ENCODE assay signal across 8 cellular contexts in genomic region chr12:13278249-13278787, GRCh38.
A peak's percentile ranks its signal among the peaks of the same experiment; 100 is the strongest.
DNase-seq lines count a peak whose midpoint lies in the region; ATAC-seq and TF ChIP-seq lines count a peak whose summit lies in the region.

No MANE protein-coding gene starts in this region.

- TF ChIP-seq POLR2A in prostate gland (IDR thresholded peaks at IDR 0.05), result no peak

- no peak overlapping the region for H3K4me3 ChIP-seq in prostate gland

- H3K36me3 ChIP-seq in prostate gland, result no peaks in the 10 kb centered on the region

- peaks cover 3% of the 10 kb centered on the region for H3K9me3 Mint-ChIP-seq in activated naive CD8-positive, alpha-beta T cell treated with anti-CD3 and anti-CD28 coated beads for 36 hours

- peak; percentile 93 for DNase-seq in AG20443 (ENCODE audit: low spot score)
- DNase-seq in HuH-7.5 (ENCODE audit: low spot score), result peak; percentile 63
- peak; percentile 59 for DNase-seq in SK-MEL-5 (ENCODE audit: low read depth, low spot score)
- DNase-seq in activated naive CD8-positive, alpha-beta T cell treated with anti-CD3 and anti-CD28 coated beads for 36 hours, result peak; percentile 70
- DNase-seq in cardiac septum (ENCODE audit: low spot score), result peak; percentile 87
- peak; percentile 39 for DNase-seq in prostate gland (ENCODE audit: low spot score)
- DNase-seq in ureter (ENCODE audit: low spot score), result peak; percentile 77

- H3K4me3 Mint-ChIP-seq in activated naive CD8-positive, alpha-beta T cell treated with anti-CD3 and anti-CD28 coated beads for 36 hours, result no peak overlapping the region

- in situ Hi-C loops in SK-MEL-5 (cut with HindIII; ENCODE audit: low pct_unique_long_range_greater_than_20kb, low sequenced_read_pairs), result loop anchor here (25.0 kb wide), 1 partner anchor 184 kb away; no protein-coding TSS in a partner anchor

- H3K4me1 Mint-ChIP-seq in activated naive CD8-positive, alpha-beta T cell treated with anti-CD3 and anti-CD28 coated beads for 36 hours, result peaks cover 2% of the 10 kb centered on the region

- H3K4me1 ChIP-seq in prostate gland (replicated peaks), result no peaks in the 10 kb centered on the region

- H3K9me3 ChIP-seq in prostate gland, result no peaks in the 10 kb centered on the region

- H3K27me3 Mint-ChIP-seq in activated naive CD8-positive, alpha-beta T cell treated with anti-CD3 and anti-CD28 coated beads for 36 hours, result peaks cover 47% of the 10 kb centered on the region

- peak; percentile 82 to 95 (median 88) for TF ChIP-seq CTCF in prostate gland (IDR thresholded peaks at IDR 0.05)

- intact Hi-C loops in cardiac septum (cut with DNase I), result loop anchor here (5.0 to 10.0 kb wide), 3 partner anchors 254 to 886 kb away; no protein-coding TSS in a partner anchor
- intact Hi-C loops in prostate gland (cut with DNase I), result loop anchor here (2.0 to 5.0 kb wide), 2 partner anchors 254 to 382 kb away; no protein-coding TSS in a partner anchor

- WGBS in prostate gland, result 18% methylated on average over 26 of the region's 32 CpGs

- ATAC-seq in GM19025 (IDR thresholded peaks at IDR 0.05; ENCODE audit: low read depth, unreplicated experiment), result peak; percentile 64

- H3K36me3 Mint-ChIP-seq in activated naive CD8-positive, alpha-beta T cell treated with anti-CD3 and anti-CD28 coated beads for 36 hours, result no peaks in the 10 kb centered on the region

- no peaks in the 10 kb centered on the region for H3K27me3 ChIP-seq in prostate gland (replicated peaks; ENCODE audit: insufficient read depth)

- H3K27ac Mint-ChIP-seq in activated naive CD8-positive, alpha-beta T cell treated with anti-CD3 and anti-CD28 coated beads for 36 hours, result no peak overlapping the region

- no peak overlapping the region for H3K27ac ChIP-seq in prostate gland

Comparison
In these comparisons a context has a peak if more than half of its experiments do, and no peak if none do; other contexts are left out.
1. DNase-seq: peak in every context shown above with its lines; median percentile 93 in AG20443; 87 in cardiac septum; 77 in ureter; 70 in activated naive CD8-positive, alpha-beta T cell treated with anti-CD3 and anti-CD28 coated beads for 36 hours; 63 in HuH-7.5; 59 in SK-MEL-5; 39 in prostate gland.